1 cellular context compared by ENCODE assay signal in the genomic region with DNA sequence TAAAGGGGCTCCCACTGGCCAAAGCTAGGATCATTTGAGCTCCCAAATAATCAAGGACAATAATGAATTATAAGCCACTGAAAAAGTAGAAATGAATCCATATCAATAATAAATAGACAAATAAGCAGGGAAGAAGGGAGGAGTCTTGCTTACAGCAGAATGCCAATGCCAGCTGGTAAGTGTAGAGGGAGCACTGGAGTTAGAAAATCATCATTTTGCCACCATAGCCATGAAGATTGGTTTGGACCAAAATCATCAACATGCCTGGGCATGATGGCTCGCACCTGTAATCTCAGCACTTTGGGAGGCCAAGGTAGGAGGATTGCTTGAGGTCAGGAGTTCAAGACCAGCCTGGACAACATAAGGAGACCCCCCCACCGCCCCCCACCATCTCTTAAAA.
TF ChIP-seq lines count a peak whose summit lies in the region.

No MANE protein-coding gene starts in this region.

TF ChIP-seq in HepG2, 621 proteins besides CTCF, POLR2A, EP300 and RAD21 (continued from another document):
- TF ChIP-seq RERE (CRISPR knock-in tag; IDR thresholded peaks at IDR 0.05; ENCODE audit: low read depth) (no peak), TBX2 (CRISPR knock-in tag; IDR thresholded peaks at IDR 0.05; ENCODE audit: borderline replicate concordance) (no peak)
